8 cellular contexts compared by ENCODE assay signal in the genomic region with DNA sequence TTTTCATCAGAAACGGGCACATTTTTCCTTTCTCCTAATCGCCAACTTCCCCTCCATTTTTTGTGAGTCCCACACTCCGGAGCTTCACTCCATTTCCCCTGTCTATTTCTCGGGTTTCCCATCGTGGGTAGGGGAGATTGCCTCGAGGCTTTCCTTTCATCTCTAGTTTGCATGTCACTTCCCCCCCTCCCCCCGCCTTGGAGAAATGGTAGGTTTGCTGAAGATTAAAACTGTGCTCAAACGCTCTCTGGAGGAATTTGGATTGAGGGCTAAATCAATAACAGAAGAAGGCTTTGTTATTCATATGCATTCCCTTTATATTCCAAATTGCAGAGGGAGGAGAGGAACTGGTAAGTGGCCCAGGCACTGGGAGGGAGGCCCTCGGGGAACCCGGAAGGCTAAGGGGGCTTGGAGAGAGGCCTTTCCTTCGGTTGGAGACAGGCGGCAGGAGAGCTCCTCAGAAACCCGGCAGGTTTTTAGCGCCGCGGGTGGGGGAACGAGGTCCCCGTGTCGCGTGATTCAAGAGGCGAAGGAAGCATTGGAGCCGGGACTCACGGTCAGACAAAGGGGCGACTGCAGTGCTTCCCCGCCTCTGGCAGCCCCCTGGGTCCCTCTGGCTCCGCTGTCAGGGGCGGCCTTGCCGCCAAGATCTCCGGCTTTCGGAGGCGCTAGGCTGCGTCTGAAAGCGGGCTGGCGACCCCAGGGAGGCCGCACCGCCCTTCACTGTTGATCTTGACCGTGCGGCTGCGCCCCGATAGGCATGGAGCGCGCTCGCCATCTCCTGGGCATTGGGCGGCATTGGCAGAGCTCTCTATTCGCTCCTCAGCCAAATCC. TPM values are rescaled to one million over a fixed set of nuclear protein-coding genes. Genes with fewer than 3 reads are reported as not detected.
A peak's percentile ranks its signal among the peaks of the same experiment; 100 is the strongest.
DNase-seq lines count a peak whose midpoint lies in the region; ATAC-seq, FAIRE-seq and TF ChIP-seq lines count a peak whose summit lies in the region.

No MANE protein-coding gene starts in this region.

- H3K36me3 ChIP-seq in neuronal stem cell (replicated peaks in 1 of 2; ENCODE audit: control insufficient read depth in 2 of 2, insufficient read depth in 2 of 2, low read length in 2 of 2) (no peaks in the 10 kb centered on the region), transverse colon (no peaks in the 10 kb centered on the region)

- H3K4me2 ChIP-seq in neuronal stem cell (ENCODE audit: insufficient read depth, low read length, poor library complexity, severe bottlenecking), result no peak overlapping the region

- no peak overlapping the region for H2BK120ac ChIP-seq in neuronal stem cell (ENCODE audit: low read depth, low read length)

- peak; percentile 86 for FAIRE-seq in HTR-8/SVneo (lab: Jason Lieb, UNC)

- H3K36me3 Mint-ChIP-seq in activated T-helper 1 cell treated with anti-CD3 and anti-CD28 coated beads, Interleukin-12 subunit alpha, Interleukin-12 subunit beta, Interleukin-2, Interleukin-4 antibody, amounts not matched to agents 30 ng/mL and 10 ng/mL and 1 ng/mL, durations not matched to agents 14 hours and 24 hours and 36 hours (ENCODE audit: low read depth), result peaks cover 2% of the 10 kb centered on the region

- no peak overlapping the region for H2BK15ac ChIP-seq in neuronal stem cell (ENCODE audit: low read length)

- no peaks in the 10 kb centered on the region for H3K9me3 Mint-ChIP-seq in activated T-helper 1 cell treated with anti-CD3 and anti-CD28 coated beads, Interleukin-12 subunit alpha, Interleukin-12 subunit beta, Interleukin-2, Interleukin-4 antibody, amounts not matched to agents 30 ng/mL and 10 ng/mL and 1 ng/mL, durations not matched to agents 14 hours and 24 hours and 36 hours

- peak overlapping the region; percentile 46 for H3K23ac ChIP-seq in neuronal stem cell (ENCODE audit: low read depth, low read length, poor library complexity)

- H3K27ac ChIP-seq in neuronal stem cell (replicated peaks; ENCODE audit: low read length) (no peak overlapping the region), transverse colon (no peak overlapping the region)

- no peak overlapping the region for H2BK5ac ChIP-seq in neuronal stem cell (ENCODE audit: low read length)

- peaks cover 83% of the 10 kb centered on the region for H3K27me3 Mint-ChIP-seq in activated T-helper 1 cell treated with anti-CD3 and anti-CD28 coated beads, Interleukin-12 subunit alpha, Interleukin-12 subunit beta, Interleukin-2, Interleukin-4 antibody, amounts not matched to agents 30 ng/mL and 10 ng/mL and 1 ng/mL, durations not matched to agents 14 hours and 24 hours and 36 hours (ENCODE audit: insufficient read depth)

- peak; percentile 81 to 88 (median 86) for TF ChIP-seq CTCF in transverse colon (IDR thresholded peaks at IDR 0.05)

- WGBS in neuronal stem cell (ENCODE audit: extremely low coverage in 2 of 2, insufficient read length in 2 of 2, insufficient replicate concordance in 1 of 2), 2 donors, result no CpG with 5 or more reads among the region's 45 CpGs
- WGBS in transverse colon (ENCODE audit: low coverage in 1 of 2), 2 donors, result 4 to 6% methylated on average over 17 to 41 of the region's 45 CpGs

- H3K18ac ChIP-seq in neuronal stem cell (ENCODE audit: low read length), result no peak overlapping the region

- H4K8ac ChIP-seq in neuronal stem cell (ENCODE audit: low read depth, low read length), result no peak overlapping the region

- no peak for TF ChIP-seq EP300 in transverse colon (IDR thresholded peaks at IDR 0.05; ENCODE audit: low read depth)

- H2AK5ac ChIP-seq in neuronal stem cell (ENCODE audit: low read depth, low read length), result no peak overlapping the region

- no peak for TF ChIP-seq POLR2A in transverse colon (IDR thresholded peaks at IDR 0.05)

- intact Hi-C loops in activated T-helper 1 cell treated with anti-CD3 and anti-CD28 coated beads, Interleukin-12 subunit alpha, Interleukin-12 subunit beta, Interleukin-2, Interleukin-4 antibody, amounts not matched to agents 30 ng/mL and 10 ng/mL and 1 ng/mL, durations not matched to agents 14 hours and 24 hours and 36 hours (cut with micrococcal nuclease), result loop anchor here (1.0 to 2.0 kb wide), 4 partner anchors 19 to 846 kb away; no protein-coding TSS in a partner anchor
- intact Hi-C loops in transverse colon (cut with DNase I; ENCODE audit: low total_unique reads), result no loop called here

- H2AFZ ChIP-seq in neuronal stem cell (ENCODE audit: low read length), result peak overlapping the region; percentile 84

- H3K79me1 ChIP-seq in neuronal stem cell (ENCODE audit: low read depth, low read length), result no peaks in the 10 kb centered on the region

- peak overlapping the region; percentile 25 for H3K27ac Mint-ChIP-seq in activated T-helper 1 cell treated with anti-CD3 and anti-CD28 coated beads, Interleukin-12 subunit alpha, Interleukin-12 subunit beta, Interleukin-2, Interleukin-4 antibody, amounts not matched to agents 30 ng/mL and 10 ng/mL and 1 ng/mL, durations not matched to agents 14 hours and 24 hours and 36 hours

- ATAC-seq in GM21367 (IDR thresholded peaks at IDR 0.05; ENCODE audit: unreplicated experiment), result peak; percentile 83

- no peak overlapping the region for H3K4ac ChIP-seq in neuronal stem cell (ENCODE audit: low read length)

- H3K9ac ChIP-seq in neuronal stem cell (ENCODE audit: low read depth, low read length, poor library complexity), result no peak overlapping the region

- no peak overlapping the region for H3K14ac ChIP-seq in neuronal stem cell (ENCODE audit: low read length)

- H2BK12ac ChIP-seq in neuronal stem cell (ENCODE audit: low read length), result no peak overlapping the region

- H3K4me1 ChIP-seq in neuronal stem cell (ENCODE audit: control insufficient read depth in 2 of 2, insufficient read depth in 1 of 2, low read depth in 1 of 2, low read length in 2 of 2) (peaks cover 2 to 3% of the 10 kb centered on the region in 2 donors), transverse colon (peaks cover 8 to 39% (median 29%) of the 10 kb centered on the region in 4 donors)

- DNase-seq in DMS114 treated with DMSO at 0.1 percent for 48 hours (lab: John Stamatoyannopoulos, UW; ENCODE audit: unreplicated experiment) (peak; percentile 45), HTR-8/SVneo (ENCODE audit: insufficient read length, low spot score) (peak; percentile 84), OCI-M1 (lab: John Stamatoyannopoulos, UW) (peak; percentile 94), foreskin melanocyte (peak; percentile 61), neuronal stem cell (ENCODE audit: low spot score) (no peak), transverse colon (peak; percentile 72)
- peak; percentile 31 for DNase-seq in activated T-helper 1 cell treated with anti-CD3 and anti-CD28 coated beads, Interleukin-12 subunit alpha, Interleukin-12 subunit beta, Interleukin-2, Interleukin-4 antibody, amounts not matched to agents 30 ng/mL and 10 ng/mL and 1 ng/mL, durations not matched to agents 14 hours and 24 hours and 36 hours (ENCODE audit: low spot score)

- peak overlapping the region; percentile 78 for H3K4me3 Mint-ChIP-seq in activated T-helper 1 cell treated with anti-CD3 and anti-CD28 coated beads, Interleukin-12 subunit alpha, Interleukin-12 subunit beta, Interleukin-2, Interleukin-4 antibody, amounts not matched to agents 30 ng/mL and 10 ng/mL and 1 ng/mL, durations not matched to agents 14 hours and 24 hours and 36 hours

- H3K27me3 ChIP-seq in neuronal stem cell (ENCODE audit: control insufficient read depth in 3 of 3, insufficient read depth in 3 of 3, low read depth in 1 of 3, low read length in 3 of 3) (peaks cover 69 to 97% (median 92%) of the 10 kb centered on the region in 3 experiments), transverse colon (peaks cover 100% of the 10 kb centered on the region)

- H3K4me1 Mint-ChIP-seq in activated T-helper 1 cell treated with anti-CD3 and anti-CD28 coated beads, Interleukin-12 subunit alpha, Interleukin-12 subunit beta, Interleukin-2, Interleukin-4 antibody, amounts not matched to agents 30 ng/mL and 10 ng/mL and 1 ng/mL, durations not matched to agents 14 hours and 24 hours and 36 hours (ENCODE audit: low read depth), result peaks cover 14% of the 10 kb centered on the region

- H3K4me3 ChIP-seq in neuronal stem cell (ENCODE audit: low read length in 2 of 2) (peak overlapping the region in 1 of 2 donors; percentile 10), transverse colon (peak overlapping the region in 3 of 4 donors; percentile 30 to 60 (median 30))

- H3K9me3 ChIP-seq in neuronal stem cell (replicated peaks in 1 of 2; ENCODE audit: control insufficient read depth in 2 of 2, insufficient read depth in 1 of 2, low read depth in 1 of 2, low read length in 2 of 2), result peaks cover 7 to 11% of the 10 kb centered on the region in 2 donors
- no peaks in the 10 kb centered on the region for H3K9me3 ChIP-seq in transverse colon

- H4K91ac ChIP-seq in neuronal stem cell (ENCODE audit: low read depth, low read length, poor library complexity), result no peak overlapping the region

- in situ Hi-C loops in transverse colon (cut with MboI; ENCODE audit: low pct_ligation_motif_present in 1 of 4, low pct_unique_long_range_greater_than_20kb in 1 of 4, low sequenced_read_pairs in 3 of 4), result loop anchor here in 3 of 4 donors (10.0 to 25.0 kb wide), 4 partner anchors 410 to 735 kb away; no protein-coding TSS in a partner anchor

RNA-seq across cellular contexts. Expression of a gene that starts 2.4 kb away (rescaled TPM):
- total RNA-seq in activated T-helper 1 cell treated with anti-CD3 and anti-CD28 coated beads, Interleukin-12 subunit alpha, Interleukin-12 subunit beta, Interleukin-2, Interleukin-4 antibody, amounts not matched to agents 30 ng/mL and 10 ng/mL and 1 ng/mL, durations not matched to agents 14 hours and 24 hours and 36 hours, result not detected in 2 replicates
- polyA plus RNA-seq in neuronal stem cell (2013, experiment 1 of 2), result not detected
- not detected for polyA plus RNA-seq in neuronal stem cell (2013, experiment 2 of 2)
- total RNA-seq in transverse colon, result not detected

RNA-seq across cellular contexts. Expression of a gene that starts 4.7 kb away (rescaled TPM):
- total RNA-seq in activated T-helper 1 cell treated with anti-CD3 and anti-CD28 coated beads, Interleukin-12 subunit alpha, Interleukin-12 subunit beta, Interleukin-2, Interleukin-4 antibody, amounts not matched to agents 30 ng/mL and 10 ng/mL and 1 ng/mL, durations not matched to agents 14 hours and 24 hours and 36 hours, result not detected in 2 replicates
- 0.03 TPM for polyA plus RNA-seq in neuronal stem cell (2013, experiment 1 of 2)
- polyA plus RNA-seq in neuronal stem cell (2013, experiment 2 of 2), result 0.03 TPM
- total RNA-seq in transverse colon, result under 1 TPM in 1 of 4 donors, not detected in 3; 0.32 TPM

RNA-seq across cellular contexts. Expression of a gene that starts 9.9 kb away (rescaled TPM):
- total RNA-seq in activated T-helper 1 cell treated with anti-CD3 and anti-CD28 coated beads, Interleukin-12 subunit alpha, Interleukin-12 subunit beta, Interleukin-2, Interleukin-4 antibody, amounts not matched to agents 30 ng/mL and 10 ng/mL and 1 ng/mL, durations not matched to agents 14 hours and 24 hours and 36 hours, result not detected in 2 replicates
- not detected for polyA plus RNA-seq in neuronal stem cell (2013, experiment 1 of 2)
- not detected for polyA plus RNA-seq in neuronal stem cell (2013, experiment 2 of 2)
- total RNA-seq in transverse colon, result 10 to 100 TPM in 1 of 4 donors, 1 to 10 TPM in 2, under 1 TPM in 1; 0.41 to 13.5 (median 4.4) TPM

RNA-seq across cellular contexts. Expression of a gene that starts 13.4 kb away (rescaled TPM):
- not detected in 2 replicates for total RNA-seq in activated T-helper 1 cell treated with anti-CD3 and anti-CD28 coated beads, Interleukin-12 subunit alpha, Interleukin-12 subunit beta, Interleukin-2, Interleukin-4 antibody, amounts not matched to agents 30 ng/mL and 10 ng/mL and 1 ng/mL, durations not matched to agents 14 hours and 24 hours and 36 hours
- polyA plus RNA-seq in neuronal stem cell (2013, experiment 1 of 2), result not detected
- not detected for polyA plus RNA-seq in neuronal stem cell (2013, experiment 2 of 2)
- total RNA-seq in transverse colon, result not detected

RNA-seq across cellular contexts. Expression of a gene that starts 19.4 kb away (rescaled TPM):
- total RNA-seq in activated T-helper 1 cell treated with anti-CD3 and anti-CD28 coated beads, Interleukin-12 subunit alpha, Interleukin-12 subunit beta, Interleukin-2, Interleukin-4 antibody, amounts not matched to agents 30 ng/mL and 10 ng/mL and 1 ng/mL, durations not matched to agents 14 hours and 24 hours and 36 hours, result not detected in 2 replicates
- not detected for polyA plus RNA-seq in neuronal stem cell (2013, experiment 1 of 2)
- not detected for polyA plus RNA-seq in neuronal stem cell (2013, experiment 2 of 2)
- 10 to 100 TPM in 2 of 4 donors, 1 to 10 TPM in 2; 1.1 to 25.1 (median 7.6) TPM for total RNA-seq in transverse colon
